In genomic region chr15:58440922-58441321, GRCh38 we compare ENCODE assay signal across 10 cellular contexts. TPM values are rescaled to one million over a fixed set of nuclear protein-coding genes. Genes with fewer than 3 reads are reported as not detected.
DNase-seq lines count a peak whose midpoint lies in the region; ATAC-seq and TF ChIP-seq lines count a peak whose summit lies in the region.
"Had no signal": no experiment of that assay in that cellular context is flagged by ENCODE, and none has a peak within 500 bp of the region (broad histone marks: within the 10 kb centered on the region; RNA-seq: fewer than 3 reads in every experiment).

No MANE protein-coding gene starts in this region.

- peaks cover 13 to 26% of the 10 kb centered on the region in 2 donors for H3K4me1 ChIP-seq in mucosa of rectum (ENCODE audit: control insufficient read depth in 2 of 2, insufficient read depth in 2 of 2, low read length in 2 of 2)

- no peak for TF ChIP-seq CTCF in natural killer cell (IDR thresholded peaks at IDR 0.05)

- no peaks in the 10 kb centered on the region for H3K9me3 ChIP-seq in mucosa of rectum (ENCODE audit: control insufficient read depth in 2 of 2, low read length in 2 of 2)

- H3K4me3 ChIP-seq in mucosa of rectum (ENCODE audit: low read length in 2 of 2) = no peak overlapping the region

- peak overlapping the region; percentile 6 to 11 for H3K27ac Mint-ChIP-seq in natural killer cell treated with Interleukin-12 subunit alpha and Interleukin-12 subunit beta and Interleukin-15 and Interleukin-18, amount 100 ng/mL, for 72 hours
- H3K27ac Mint-ChIP-seq in natural killer cell (peak overlapping the region in 1 of 2 donors; percentile 20), immature natural killer cell (peak overlapping the region in 3 of 6 donors; percentile 26 to 65 (median 55))
- H3K27ac Mint-ChIP-seq in dendritic cell treated with granulocyte-macrophage colony-stimulating factor and Interleukin-4, amounts not matched to agents 40 ng/mL and 50 ng/mL, for 4 days = peak overlapping the region; percentile 10

- H3K27me3 Mint-ChIP-seq in natural killer cell treated with Interleukin-12 subunit alpha and Interleukin-12 subunit beta and Interleukin-15 and Interleukin-18, amount 100 ng/mL, for 72 hours = no peaks in the 10 kb centered on the region
- H3K27me3 Mint-ChIP-seq in natural killer cell (ENCODE audit: low read depth in 2 of 2) (no peaks in the 10 kb centered on the region), immature natural killer cell (ENCODE audit: low read depth in 3 of 3) (no peaks in the 10 kb centered on the region)
- H3K27me3 Mint-ChIP-seq in dendritic cell treated with granulocyte-macrophage colony-stimulating factor and Interleukin-4, amounts not matched to agents 40 ng/mL and 50 ng/mL, for 4 days = peaks cover 2% of the 10 kb centered on the region

- no peaks in the 10 kb centered on the region for H3K36me3 ChIP-seq in mucosa of rectum (ENCODE audit: control insufficient read depth in 2 of 2, insufficient read depth in 2 of 2, low read length in 2 of 2)

- no peak for DNase-seq in natural killer cell treated with Interleukin-12 subunit alpha and Interleukin-12 subunit beta and Interleukin-15 and Interleukin-18, amount 100 ng/mL, for 72 hours (ENCODE audit: low spot score)
- DNase-seq in natural killer cell (no peak), NCI-H2227 treated with DMSO at 0.1 percent for 48 hours (lab: John Stamatoyannopoulos, UW) (no peak), immature natural killer cell (no peak)
- DNase-seq: amygdala; CD4-positive, CD25-positive, alpha-beta regulatory T cell had no signal

- H3K9ac ChIP-seq in mucosa of rectum (ENCODE audit: low read depth in 1 of 2, low read length in 2 of 2) = no peak overlapping the region

- intact Hi-C loops in natural killer cell (cut with micrococcal nuclease) = no loop called here
- intact Hi-C loops in dendritic cell treated with granulocyte-macrophage colony-stimulating factor and Interleukin-4, amounts not matched to agents 40 ng/mL and 50 ng/mL, for 4 days (cut with micrococcal nuclease) = no loop called here

- H3K36me3 Mint-ChIP-seq in natural killer cell treated with Interleukin-12 subunit alpha and Interleukin-12 subunit beta and Interleukin-15 and Interleukin-18, amount 100 ng/mL, for 72 hours = no peaks in the 10 kb centered on the region
- H3K36me3 Mint-ChIP-seq in natural killer cell = no peaks in the 10 kb centered on the region
- no peaks in the 10 kb centered on the region for H3K36me3 Mint-ChIP-seq in dendritic cell treated with granulocyte-macrophage colony-stimulating factor and Interleukin-4, amounts not matched to agents 40 ng/mL and 50 ng/mL, for 4 days (ENCODE audit: low read depth)
- H3K36me3 Mint-ChIP-seq in immature natural killer cell = peaks cover 0 to 4% (median 0%) of the 10 kb centered on the region in 3 donors
- H3K36me3 Mint-ChIP-seq: CD4-positive, CD25-positive, alpha-beta regulatory T cell had no signal

- ATAC-seq in natural killer cell treated with Interleukin-12 subunit alpha and Interleukin-12 subunit beta and Interleukin-15 and Interleukin-18, amount 100 ng/mL, for 72 hours = no peak
- ATAC-seq in natural killer cell = no peak
- no peak for ATAC-seq in HG03521 (IDR thresholded peaks at IDR 0.05; ENCODE audit: unreplicated experiment)
- ATAC-seq in GM19351 (IDR thresholded peaks at IDR 0.05; ENCODE audit: unreplicated experiment) = no peak

- H3K27me3 ChIP-seq in mucosa of rectum (ENCODE audit: control insufficient read depth in 2 of 2, insufficient read depth in 2 of 2, low read length in 2 of 2) = no peaks in the 10 kb centered on the region

- H3K4me3 Mint-ChIP-seq in natural killer cell treated with Interleukin-12 subunit alpha and Interleukin-12 subunit beta and Interleukin-15 and Interleukin-18, amount 100 ng/mL, for 72 hours = no peak overlapping the region
- H3K4me3 Mint-ChIP-seq in natural killer cell = no peak overlapping the region
- H3K4me3 Mint-ChIP-seq in dendritic cell treated with granulocyte-macrophage colony-stimulating factor and Interleukin-4, amounts not matched to agents 40 ng/mL and 50 ng/mL, for 4 days = no peak overlapping the region
- no peak overlapping the region for H3K4me3 Mint-ChIP-seq in immature natural killer cell
- H3K4me3 Mint-ChIP-seq: CD4-positive, CD25-positive, alpha-beta regulatory T cell had no signal

- H3K27ac ChIP-seq in mucosa of rectum (ENCODE audit: low read depth in 2 of 2, low read length in 2 of 2) = peak overlapping the region; percentile 74 to 77

- H3K9me3 Mint-ChIP-seq in natural killer cell treated with Interleukin-12 subunit alpha and Interleukin-12 subunit beta and Interleukin-15 and Interleukin-18, amount 100 ng/mL, for 72 hours = no peaks in the 10 kb centered on the region
- H3K9me3 Mint-ChIP-seq in natural killer cell (no peaks in the 10 kb centered on the region), immature natural killer cell (no peaks in the 10 kb centered on the region)
- H3K9me3 Mint-ChIP-seq in dendritic cell treated with granulocyte-macrophage colony-stimulating factor and Interleukin-4, amounts not matched to agents 40 ng/mL and 50 ng/mL, for 4 days = no peaks in the 10 kb centered on the region
- H3K9me3 Mint-ChIP-seq: CD4-positive, CD25-positive, alpha-beta regulatory T cell had no signal

- H3K4me1 Mint-ChIP-seq in natural killer cell treated with Interleukin-12 subunit alpha and Interleukin-12 subunit beta and Interleukin-15 and Interleukin-18, amount 100 ng/mL, for 72 hours (ENCODE audit: low read depth in 2 of 2) = peaks cover 17 to 21% of the 10 kb centered on the region in 2 donors
- H3K4me1 Mint-ChIP-seq in natural killer cell (peaks cover 40 to 43% of the 10 kb centered on the region in 2 donors), immature natural killer cell (peaks cover 34 to 58% of the 10 kb centered on the region in 2 donors)
- peaks cover 39% of the 10 kb centered on the region for H3K4me1 Mint-ChIP-seq in dendritic cell treated with granulocyte-macrophage colony-stimulating factor and Interleukin-4, amounts not matched to agents 40 ng/mL and 50 ng/mL, for 4 days (ENCODE audit: low read depth)

RNA-seq across cellular contexts. Expression of gene LIPC, which starts 9.1 kb away (rescaled TPM):
- total RNA-seq in natural killer cell treated with Interleukin-12 subunit alpha and Interleukin-12 subunit beta and Interleukin-15 and Interleukin-18, amount 100 ng/mL, for 72 hours = 1 to 10 TPM in 1 of 2 donors, under 1 TPM in 1; 0.69 to 1.5 TPM
- 1 to 10 TPM; 5.3 to 7.1 (median 5.3) TPM for total RNA-seq in natural killer cell
- polyA plus RNA-seq in immature natural killer cell = 1 to 10 TPM; 2.4 to 6.8 (median 2.8) TPM
